In the genomic region with DNA sequence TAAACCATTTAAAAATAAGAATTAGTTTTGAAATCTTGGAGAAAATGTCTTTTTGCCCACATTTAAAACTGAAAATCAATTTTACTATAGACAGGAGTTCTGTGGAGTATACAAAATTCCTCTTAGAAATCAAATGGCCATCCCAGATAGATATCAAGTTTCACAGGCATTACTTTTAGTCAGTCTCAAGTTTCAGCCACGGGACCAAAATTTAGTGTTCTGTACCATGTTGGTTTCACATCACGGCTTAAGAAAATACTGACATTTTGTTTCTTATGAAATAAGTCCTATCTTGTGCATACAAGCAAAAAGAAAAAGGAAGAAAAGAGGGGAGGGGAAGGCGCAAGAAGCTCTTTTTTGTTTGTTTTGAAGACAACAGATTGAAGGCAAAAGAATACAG, we compare ENCODE assay signal across 25 cellular contexts. TPM values are rescaled to one million over a fixed set of nuclear protein-coding genes. Genes with fewer than 3 reads are reported as not detected.
"Had no signal": no experiment of that assay in that cellular context is flagged by ENCODE, and none has a peak within 500 bp of the region (broad histone marks: within the 10 kb centered on the region; RNA-seq: fewer than 3 reads in every experiment).

No MANE protein-coding gene starts in this region.

- H3K27me3 Mint-ChIP-seq: activated CD4-positive, alpha-beta T cell treated with anti-CD3 and anti-CD28 coated beads, Interleukin-2, amount 10 ng/mL, durations not matched to agents 7 days and 5 days; activated naive CD4-positive, alpha-beta T cell treated with anti-CD3 and anti-CD28 coated beads, Interleukin-2, amount 10 ng/mL, durations not matched to agents 7 days and 5 days; activated naive CD8-positive, alpha-beta T cell treated with anti-CD3 and anti-CD28 coated beads, Interleukin-2, amount 50 U/mL, for 24 hours; stimulated activated naive CD8-positive, alpha-beta T cell treated with anti-CD3 and anti-CD28 coated beads, Interleukin-15, amount 100 ng/mL, for 72 hours had no signal

- H3K4me1 Mint-ChIP-seq: activated naive CD4-positive, alpha-beta T cell treated with anti-CD3 and anti-CD28 coated beads, Interleukin-2, amount 10 ng/mL, durations not matched to agents 7 days and 5 days; activated naive CD8-positive, alpha-beta T cell treated with anti-CD3 and anti-CD28 coated beads, Interleukin-2, amount 50 U/mL, for 24 hours; stimulated activated naive CD8-positive, alpha-beta T cell treated with anti-CD3 and anti-CD28 coated beads, Interleukin-15, amount 100 ng/mL, for 72 hours had no signal

- DNase-seq: activated CD4-positive, alpha-beta T cell treated with anti-CD3 and anti-CD28 coated beads, Interleukin-2, amount 10 ng/mL, durations not matched to agents 7 days and 5 days; activated CD8-positive, alpha-beta T cell treated with anti-CD3 and anti-CD28 coated beads, Interleukin-2, amount 10 ng/mL, durations not matched to agents 7 days and 5 days; activated naive CD4-positive, alpha-beta T cell treated with anti-CD3 and anti-CD28 coated beads, Interleukin-2, amount 10 ng/mL, durations not matched to agents 7 days and 5 days; activated naive CD8-positive, alpha-beta T cell treated with anti-CD3 and anti-CD28 coated beads, Interleukin-2, amount 50 U/mL, for 24 hours; activated T-cell treated with anti-CD3 and anti-CD28 coated beads, Interleukin-2, amount 50 U/mL, for 4 hours; aorta; brain microvascular endothelial cell; central memory CD4-positive, alpha-beta T cell; effector CD4-positive, alpha-beta T cell; hypothalamus; left lung; midbrain; ovary; psoas muscle; right cardiac atrium; small intestine; stimulated activated CD4-positive, alpha-beta T cell treated with anti-CD3 and anti-CD28 coated beads, Interleukin-15, amount 100 ng/mL, for 24 hours; stimulated activated CD4-positive, alpha-beta T cell treated with anti-CD3 and anti-CD28 coated beads, Interleukin-2, amount 100 ng/mL, for 48 hours; stimulated activated naive CD8-positive, alpha-beta T cell treated with anti-CD3 and anti-CD28 coated beads, Interleukin-15, amount 100 ng/mL, for 72 hours; trophoblast cell had no signal

- H3K9ac ChIP-seq: neural progenitor cell had no signal

- ATAC-seq: activated CD4-positive, CD25-positive, alpha-beta regulatory T cell treated with anti-CD3 and anti-CD28 coated beads, Interleukin-2, amount 50 U/mL, for 24 hours; activated CD8-positive, alpha-beta T cell treated with anti-CD3 and anti-CD28 coated beads, Interleukin-2, amount 10 ng/mL, durations not matched to agents 7 days and 5 days; activated naive CD8-positive, alpha-beta T cell treated with anti-CD3 and anti-CD28 coated beads, Interleukin-2, amount 50 U/mL, for 24 hours; activated T-cell treated with anti-CD3 and anti-CD28 coated beads, Interleukin-2, amount 50 U/mL, for 4 hours; left lung; psoas muscle; right cardiac atrium; stimulated activated naive CD8-positive, alpha-beta T cell treated with anti-CD3 and anti-CD28 coated beads, Interleukin-15, amount 100 ng/mL, for 72 hours had no signal

- H3K27me3 ChIP-seq: brain microvascular endothelial cell, left lung, neural progenitor cell, ovary, suprapubic skin had no signal

- H3K4me3 Mint-ChIP-seq: activated CD4-positive, alpha-beta T cell treated with anti-CD3 and anti-CD28 coated beads, Interleukin-2, amount 10 ng/mL, durations not matched to agents 7 days and 5 days; activated CD8-positive, alpha-beta T cell treated with anti-CD3 and anti-CD28 coated beads, Interleukin-2, amount 10 ng/mL, durations not matched to agents 7 days and 5 days; activated naive CD4-positive, alpha-beta T cell treated with anti-CD3 and anti-CD28 coated beads, Interleukin-2, amount 10 ng/mL, durations not matched to agents 7 days and 5 days; activated naive CD8-positive, alpha-beta T cell treated with anti-CD3 and anti-CD28 coated beads, Interleukin-2, amount 50 U/mL, for 24 hours; activated T-cell treated with anti-CD3 and anti-CD28 coated beads, Interleukin-2, amount 50 U/mL, for 4 hours; neural progenitor cell; stimulated activated naive CD8-positive, alpha-beta T cell treated with anti-CD3 and anti-CD28 coated beads, Interleukin-15, amount 100 ng/mL, for 72 hours; T-helper 1 cell treated with Interleukin-12 subunit alpha and Interleukin-12 subunit beta and Interleukin-4 antibody, amounts not matched to agents 30 μg/mL and 1 μg/mL, for 36 hours had no signal

- H3K36me3 ChIP-seq: ovary had no signal

- H3K9me3 Mint-ChIP-seq: T-helper 1 cell treated with Interleukin-12 subunit alpha and Interleukin-12 subunit beta and Interleukin-4 antibody, amounts not matched to agents 30 μg/mL and 1 μg/mL, for 36 hours had no signal

- H3K27ac Mint-ChIP-seq: activated CD4-positive, alpha-beta T cell treated with anti-CD3 and anti-CD28 coated beads, Interleukin-2, amount 10 ng/mL, durations not matched to agents 7 days and 5 days; activated CD8-positive, alpha-beta T cell treated with anti-CD3 and anti-CD28 coated beads, Interleukin-2, amount 10 ng/mL, durations not matched to agents 7 days and 5 days; activated naive CD4-positive, alpha-beta T cell treated with anti-CD3 and anti-CD28 coated beads, Interleukin-2, amount 10 ng/mL, durations not matched to agents 7 days and 5 days; activated naive CD8-positive, alpha-beta T cell treated with anti-CD3 and anti-CD28 coated beads, Interleukin-2, amount 50 U/mL, for 24 hours; neural progenitor cell; stimulated activated naive CD8-positive, alpha-beta T cell treated with anti-CD3 and anti-CD28 coated beads, Interleukin-15, amount 100 ng/mL, for 72 hours; T-helper 1 cell treated with Interleukin-12 subunit alpha and Interleukin-12 subunit beta and Interleukin-4 antibody, amounts not matched to agents 30 μg/mL and 1 μg/mL, for 36 hours had no signal

- H3K4me2 ChIP-seq: neural progenitor cell had no signal

- H3K4me1 ChIP-seq: left lung, neural progenitor cell, psoas muscle had no signal

- H3K27ac ChIP-seq: brain microvascular endothelial cell, coronary artery, left lung, neural progenitor cell, ovary, psoas muscle, suprapubic skin had no signal

- H3K9me3 ChIP-seq: left lung, ovary, psoas muscle, suprapubic skin had no signal

- H2AFZ ChIP-seq: neural progenitor cell had no signal

- H3K4me3 ChIP-seq: coronary artery, left lung, neural progenitor cell, ovary, psoas muscle, suprapubic skin had no signal

RNA-seq across cellular contexts. Expression of gene GPR176, which starts 59.5 kb away (rescaled TPM):
- total RNA-seq: activated CD4-positive, alpha-beta T cell treated with anti-CD3 and anti-CD28 coated beads, Interleukin-2, amount 10 ng/mL, durations not matched to agents 7 days and 5 days; activated CD8-positive, alpha-beta T cell treated with anti-CD3 and anti-CD28 coated beads, Interleukin-2, amount 10 ng/mL, durations not matched to agents 7 days and 5 days had no signal
